ENCODE assay signal across 20 cellular contexts in the genomic region with DNA sequence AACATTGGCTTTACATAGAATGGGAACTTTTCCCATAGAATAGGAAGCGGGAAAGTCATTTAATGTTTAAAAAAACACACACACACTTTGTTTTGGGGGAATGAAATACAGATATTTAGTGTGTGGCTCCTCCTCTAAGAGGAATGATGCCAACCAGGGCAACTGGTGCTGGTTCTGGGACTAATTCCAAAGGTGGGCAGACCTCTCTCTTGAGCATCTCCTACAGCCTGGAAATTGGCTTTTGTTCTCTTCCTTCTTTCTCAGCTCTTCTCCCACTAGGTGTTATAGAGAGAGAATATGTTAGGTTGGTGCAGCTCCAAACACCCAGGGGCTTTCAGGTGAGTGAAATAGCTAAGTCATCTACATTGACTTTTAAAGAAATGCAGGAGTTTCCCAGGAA.
A peak's percentile ranks its signal among the peaks of the same experiment; 100 is the strongest.
DNase-seq lines count a peak whose midpoint lies in the region; ATAC-seq lines count a peak whose summit lies in the region.
"Had no signal": no experiment of that assay in that cellular context is flagged by ENCODE, and none has a peak within 500 bp of the region (broad histone marks: within the 10 kb centered on the region; RNA-seq: fewer than 3 reads in every experiment).

No MANE protein-coding gene starts in this region.

- DNase-seq in G401 (ENCODE audit: low spot score) (peak; percentile 92), NCI-H1048 (lab: John Stamatoyannopoulos, UW) (peak; percentile 6), NCI-H526 treated with DMSO at 0.1 percent for 48 hours (lab: John Stamatoyannopoulos, UW) (peak; percentile 18), cerebellum (ENCODE audit: low spot score) (peak; percentile 75), SW 1271 (lab: John Stamatoyannopoulos, UW) (no peak), NAMALWA (ENCODE audit: low spot score) (no peak)
- DNase-seq: 8988T; ACHN; AML-193; BE2C; CD4-positive, alpha-beta T cell; CD8-positive, alpha-beta memory T cell; DMS 273 treated with DMSO at 0.1 percent for 48 hours; DMS79; EL; GF-D8; GOT3; HFFc6 had no signal

- in situ Hi-C loops in G401 (cut with HindIII; ENCODE audit: low sequenced_read_pairs), result no loop called here

- ATAC-seq in HG03460 (IDR thresholded peaks at IDR 0.05; ENCODE audit: unreplicated experiment) (no peak), HG03469 (IDR thresholded peaks at IDR 0.05; ENCODE audit: unreplicated experiment) (no peak)

Comparison
In these comparisons a context has a peak if more than half of its experiments do, and no peak if none do; other contexts are left out.
1. DNase-seq: peak in G401 (single experiment), NCI-H1048 (single experiment), NCI-H526 treated with DMSO at 0.1 percent for 48 hours (single experiment) and cerebellum (single experiment); none in SW 1271 (0 of 2) and NAMALWA (single experiment).